Comparison of ENCODE assay signal across 8 cellular contexts in genomic region chr16:78925071-78925714, GRCh38.
DNase-seq lines count a peak whose midpoint lies in the region; ATAC-seq and TF ChIP-seq lines count a peak whose summit lies in the region.

No MANE protein-coding gene starts in this region.

- H3K36me3 Mint-ChIP-seq in CD4-positive, CD25-positive, alpha-beta regulatory T cell: no peaks in the 10 kb centered on the region
- peaks cover 4% of the 10 kb centered on the region for H3K36me3 Mint-ChIP-seq in activated CD4-positive, alpha-beta T cell treated with anti-CD3 and anti-CD28 coated beads, Interleukin-2, amount 10 ng/mL, durations not matched to agents 24 days and 14 days (ENCODE audit: low read depth)

- no TSS peak for BruUV-seq in HCT116 (replicated peaks; lab: Mats Ljungman, UMichigan)

- peaks cover 12 to 13% of the 10 kb centered on the region in 2 experiments for H3K9me3 ChIP-seq in CD4-positive, CD25-positive, alpha-beta regulatory T cell (ENCODE audit: control insufficient read depth in 2 of 2, low read length in 2 of 2)
- H3K9me3 ChIP-seq in HCT116 (ENCODE audit: control insufficient read depth in 1 of 2, insufficient read depth in 1 of 2, low read depth in 1 of 2, low read length in 2 of 2): peaks cover 16 to 18% of the 10 kb centered on the region in 2 experiments; a peak in 2 of 4 replicates

- H3K27ac Mint-ChIP-seq in CD4-positive, CD25-positive, alpha-beta regulatory T cell: no peak overlapping the region
- H3K27ac Mint-ChIP-seq in activated CD4-positive, alpha-beta T cell treated with anti-CD3 and anti-CD28 coated beads, Interleukin-2, amount 10 ng/mL, durations not matched to agents 24 days and 14 days: no peak overlapping the region

- peak in 2 of 3 donors; percentile 9 to 31 for DNase-seq in CD4-positive, CD25-positive, alpha-beta regulatory T cell
- DNase-seq in HCT116 (ENCODE audit: low read depth, low spot score): peak; percentile 31
- DNase-seq in activated CD4-positive, alpha-beta T cell treated with anti-CD3 and anti-CD28 coated beads, Interleukin-2, amount 10 ng/mL, durations not matched to agents 24 days and 14 days: peak; percentile 57
- DNase-seq in left ventricle myocardium superior: peak; percentile 62
- DNase-seq in stimulated activated CD4-positive, alpha-beta T cell treated with anti-CD3 and anti-CD28 coated beads, Interleukin-4, amount 100 ng/mL, for 1 hour: peak; percentile 39
- DNase-seq in EL: no peak
- no peak for DNase-seq in AG20443 (ENCODE audit: low spot score)
- DNase-seq in ecto neural progenitor cell (ENCODE audit: low spot score): no peak

- CTCF ChIA-PET in HCT116 (lab: Charles Lee): no interaction called here

- no peak overlapping the region for H3K27ac ChIP-seq in CD4-positive, CD25-positive, alpha-beta regulatory T cell (ENCODE audit: insufficient read depth, low read length, poor library complexity, severe bottlenecking)
- no peak overlapping the region for H3K27ac ChIP-seq in HCT116 (ENCODE audit: low read depth, low read length)

- no peaks in the 10 kb centered on the region for H3K27me3 Mint-ChIP-seq in CD4-positive, CD25-positive, alpha-beta regulatory T cell
- H3K27me3 Mint-ChIP-seq in activated CD4-positive, alpha-beta T cell treated with anti-CD3 and anti-CD28 coated beads, Interleukin-2, amount 10 ng/mL, durations not matched to agents 24 days and 14 days: no peaks in the 10 kb centered on the region

- no peaks in the 10 kb centered on the region for H3K79me2 ChIP-seq in HCT116 (ENCODE audit: insufficient read depth, low read length)

- no peak overlapping the region for H3K4me2 ChIP-seq in HCT116 (ENCODE audit: low read length)

- no peaks in the 10 kb centered on the region for H4K20me1 ChIP-seq in HCT116 (ENCODE audit: insufficient read depth)

- TF ChIP-seq POLR2A in HCT116 (IDR thresholded peaks at IDR 0.05; ENCODE audit: borderline replicate concordance, extremely low read depth, insufficient read depth, insufficient read length): no peak

- peak; percentile 37 to 73 (median 65); a peak in 5 of 6 replicates for TF ChIP-seq CTCF in HCT116 (IDR thresholded peaks at IDR 0.05 in 2 of 3, conservative IDR thresholded peaks at IDR 0.05 in 1 of 3; ENCODE audit: borderline replicate concordance in 1 of 3, insufficient read depth in 1 of 3, low read depth in 2 of 3, low read length in 2 of 3)

- H2AFZ ChIP-seq in HCT116 (ENCODE audit: low read depth, low read length, poor library complexity, severe bottlenecking): no peak overlapping the region

- no peak overlapping the region for H3K4me3 Mint-ChIP-seq in CD4-positive, CD25-positive, alpha-beta regulatory T cell
- H3K4me3 Mint-ChIP-seq in activated CD4-positive, alpha-beta T cell treated with anti-CD3 and anti-CD28 coated beads, Interleukin-2, amount 10 ng/mL, durations not matched to agents 24 days and 14 days: no peak overlapping the region

- H3K9me2 ChIP-seq in HCT116 (ENCODE audit: insufficient read depth): no peaks in the 10 kb centered on the region

- TF ChIP-seq RAD21 in HCT116 (IDR thresholded peaks at IDR 0.05; ENCODE audit: low read depth): peak; percentile 36

- no peak overlapping the region for H3K4me3 ChIP-seq in CD4-positive, CD25-positive, alpha-beta regulatory T cell (ENCODE audit: low read depth, low read length)
- H3K4me3 ChIP-seq in HCT116 (replicated peaks in 1 of 2; ENCODE audit: low read depth in 1 of 2, low read length in 2 of 2): no peak overlapping the region

- H3K9ac ChIP-seq in HCT116 (ENCODE audit: low read length): no peak overlapping the region

- peaks cover 0 to 7% (median 2%) of the 10 kb centered on the region in 4 donors for H3K4me1 Mint-ChIP-seq in CD4-positive, CD25-positive, alpha-beta regulatory T cell
- no peaks in the 10 kb centered on the region for H3K4me1 Mint-ChIP-seq in activated CD4-positive, alpha-beta T cell treated with anti-CD3 and anti-CD28 coated beads, Interleukin-2, amount 10 ng/mL, durations not matched to agents 24 days and 14 days

- peaks cover 2 to 22% (median 5%) of the 10 kb centered on the region in 7 donors for H3K9me3 Mint-ChIP-seq in CD4-positive, CD25-positive, alpha-beta regulatory T cell
- peaks cover 33% of the 10 kb centered on the region for H3K9me3 Mint-ChIP-seq in activated CD4-positive, alpha-beta T cell treated with anti-CD3 and anti-CD28 coated beads, Interleukin-2, amount 10 ng/mL, durations not matched to agents 24 days and 14 days

- no peaks in the 10 kb centered on the region for H3K36me3 ChIP-seq in CD4-positive, CD25-positive, alpha-beta regulatory T cell (ENCODE audit: control insufficient read depth, insufficient read depth, low read length)
- H3K36me3 ChIP-seq in HCT116 (ENCODE audit: control insufficient read depth in 1 of 2, insufficient read depth in 2 of 2, low read length in 2 of 2): no peaks in the 10 kb centered on the region

- no peaks in the 10 kb centered on the region for H3K27me3 ChIP-seq in CD4-positive, CD25-positive, alpha-beta regulatory T cell (ENCODE audit: control insufficient read depth, insufficient read depth, low read length)
- H3K27me3 ChIP-seq in HCT116 (ENCODE audit: insufficient read depth, low read length): no peaks in the 10 kb centered on the region

- intact Hi-C loops in HCT116 (cut with micrococcal nuclease): loop anchor here (10.0 kb wide), 1 partner anchor 1540 kb away; no protein-coding TSS in a partner anchor
- intact Hi-C loops in activated CD4-positive, alpha-beta T cell treated with anti-CD3 and anti-CD28 coated beads, Interleukin-2, amount 10 ng/mL, durations not matched to agents 24 days and 14 days (cut with micrococcal nuclease): no loop called here
- intact Hi-C loops in left ventricle myocardium superior (cut with micrococcal nuclease): no loop called here

- RAD21 ChIA-PET in HCT116 (lab: Charles Lee; ENCODE audit: low non-redundant PET in 1 of 2, low total read pairs in 2 of 2, uncharacterized antibody in 2 of 2, unreplicated experiment in 2 of 2): no interaction called here

- no peaks in the 10 kb centered on the region for H3K4me1 ChIP-seq in CD4-positive, CD25-positive, alpha-beta regulatory T cell (ENCODE audit: control insufficient read depth, insufficient read depth, low read length, poor library complexity, severe bottlenecking)
- H3K4me1 ChIP-seq in HCT116 (ENCODE audit: control insufficient read depth in 1 of 2, insufficient read depth in 2 of 2, low read length in 2 of 2): no peaks in the 10 kb centered on the region

- POLR2A ChIA-PET in HCT116 (lab: Charles Lee): no interaction called here

- no peak for ATAC-seq in CD4-positive, CD25-positive, alpha-beta regulatory T cell (ENCODE audit: low read depth in 2 of 2)
- ATAC-seq in HCT116 (peak; percentile 90), left ventricle myocardium superior (peak; percentile 66)

TF ChIP-seq in HCT116, 20 proteins besides CTCF, POLR2A, EP300 and RAD21:
- TF ChIP-seq SRF (IDR thresholded peaks at IDR 0.05; ENCODE audit: low read depth): no peak
- TF ChIP-seq MAX (IDR thresholded peaks at IDR 0.05): peak; percentile 25; the same call in 1 of the 2 replicates
TF ChIP-seq in HCT116: peak in this region for 1.

Comparison
In these comparisons a context has a peak if more than half of its experiments do, and no peak if none do; other contexts are left out.
1. ATAC-seq: peak in HCT116 (single experiment) and left ventricle myocardium superior (single experiment); none in CD4-positive, CD25-positive, alpha-beta regulatory T cell (0 of 2).
2. DNase-seq: peak in CD4-positive, CD25-positive, alpha-beta regulatory T cell (2 of 3), HCT116 (single experiment), activated CD4-positive, alpha-beta T cell treated with anti-CD3 and anti-CD28 coated beads, Interleukin-2, amount 10 ng/mL, durations not matched to agents 24 days and 14 days (single experiment), left ventricle myocardium superior (single experiment) and stimulated activated CD4-positive, alpha-beta T cell treated with anti-CD3 and anti-CD28 coated beads, Interleukin-4, amount 100 ng/mL, for 1 hour (single experiment); none in EL (single experiment), AG20443 (single experiment) and ecto neural progenitor cell (single experiment).